9 cellular contexts compared by ENCODE assay signal in genomic region chr9:132673355-132673754, GRCh38. TPM values are rescaled to one million over a fixed set of nuclear protein-coding genes. Genes with fewer than 3 reads are reported as not detected.
A peak's percentile ranks its signal among the peaks of the same experiment; 100 is the strongest.
DNase-seq lines count a peak whose midpoint lies in the region; ATAC-seq and TF ChIP-seq lines count a peak whose summit lies in the region.
"Had no signal": no experiment of that assay in that cellular context is flagged by ENCODE, and none has a peak within 500 bp of the region (broad histone marks: within the 10 kb centered on the region; RNA-seq: fewer than 3 reads in every experiment).

No MANE protein-coding gene starts in this region.

- no peaks in the 10 kb centered on the region for H3K9me3 ChIP-seq in HEK293 (ENCODE audit: control insufficient read depth, insufficient read depth, low read depth, low read length)

- intact Hi-C loops in activated T-helper 2 cell treated with anti-CD3 and anti-CD28 coated beads, Interferon-gamma antibody, Interleukin-2, Interleukin-4, amounts not matched to agents 10 μg/mL and 5 μg/mL and 100 μg/mL, durations not matched to agents 14 hours and 24 hours and 36 hours (cut with micrococcal nuclease) = loop anchor here (2.0 to 5.0 kb wide), 2 partner anchors 95 to 266 kb away; partner anchors contain the start of gene TTF1

- no peak overlapping the region for H3K27ac ChIP-seq in HEK293 (ENCODE audit: extremely low read depth, low read depth, low read length)

- POLR2A ChIA-PET in HEK293 (lab: Yijun Ruan, JAX) = no interaction called here

- peak; percentile 14; the same call in 1 of the 2 replicates for TF ChIP-seq CTCF in HEK293 (tag by site-specific recombination; IDR thresholded peaks at IDR 0.05)

- peaks cover 53% of the 10 kb centered on the region for H3K36me3 Mint-ChIP-seq in activated T-helper 2 cell treated with anti-CD3 and anti-CD28 coated beads, Interferon-gamma antibody, Interleukin-2, Interleukin-4, amounts not matched to agents 10 μg/mL and 5 μg/mL and 100 μg/mL, durations not matched to agents 14 hours and 24 hours and 36 hours (ENCODE audit: low read depth)
- H3K36me3 Mint-ChIP-seq in stimulated activated memory B cell treated with anti-CD40 and anti-IgM and Interleukin-4, amounts not matched to agents 10 μg/mL and 1 μg/mL and 100 μg/mL, for 72 hours = peaks cover 6% of the 10 kb centered on the region

- H3K36me3 ChIP-seq in HEK293 (ENCODE audit: control insufficient read depth in 2 of 2, insufficient read depth in 1 of 2, low read length in 2 of 2) = peaks cover 2 to 20% of the 10 kb centered on the region in 2 experiments; a peak in 1 of 3 replicates

- CTCF ChIA-PET in HEK293 (lab: Yijun Ruan, JAX) = interaction anchor here (0.9 kb wide), 2 partner anchors 15 to 21 kb away, joined by 3 to 5 read pairs; no protein-coding TSS in a partner anchor

- H3K9me3 Mint-ChIP-seq in activated T-helper 2 cell treated with anti-CD3 and anti-CD28 coated beads, Interferon-gamma antibody, Interleukin-2, Interleukin-4, amounts not matched to agents 10 μg/mL and 5 μg/mL and 100 μg/mL, durations not matched to agents 14 hours and 24 hours and 36 hours = no peaks in the 10 kb centered on the region
- H3K9me3 Mint-ChIP-seq in stimulated activated memory B cell treated with anti-CD40 and anti-IgM and Interleukin-4, amounts not matched to agents 10 μg/mL and 1 μg/mL and 100 μg/mL, for 72 hours = no peaks in the 10 kb centered on the region

- peak overlapping the region; percentile 57 for H3K27ac Mint-ChIP-seq in activated T-helper 2 cell treated with anti-CD3 and anti-CD28 coated beads, Interferon-gamma antibody, Interleukin-2, Interleukin-4, amounts not matched to agents 10 μg/mL and 5 μg/mL and 100 μg/mL, durations not matched to agents 14 hours and 24 hours and 36 hours
- no peak overlapping the region for H3K27ac Mint-ChIP-seq in stimulated activated memory B cell treated with anti-CD40 and anti-IgM and Interleukin-4, amounts not matched to agents 10 μg/mL and 1 μg/mL and 100 μg/mL, for 72 hours
- H3K27ac Mint-ChIP-seq: activated CD8-positive, alpha-beta memory T cell treated with anti-CD3 and anti-CD28 coated beads, Interleukin-2, amount 10 ng/mL, durations not matched to agents 7 days and 5 days had no signal

- H3K4me3 Mint-ChIP-seq in activated T-helper 2 cell treated with anti-CD3 and anti-CD28 coated beads, Interferon-gamma antibody, Interleukin-2, Interleukin-4, amounts not matched to agents 10 μg/mL and 5 μg/mL and 100 μg/mL, durations not matched to agents 14 hours and 24 hours and 36 hours (ENCODE audit: low read depth) = peak overlapping the region; percentile 63
- no peak overlapping the region for H3K4me3 Mint-ChIP-seq in stimulated activated memory B cell treated with anti-CD40 and anti-IgM and Interleukin-4, amounts not matched to agents 10 μg/mL and 1 μg/mL and 100 μg/mL, for 72 hours
- H3K4me3 Mint-ChIP-seq: activated CD8-positive, alpha-beta memory T cell treated with anti-CD3 and anti-CD28 coated beads, Interleukin-2, amount 10 ng/mL, durations not matched to agents 7 days and 5 days had no signal

- H3K4me3 ChIP-seq in HEK293 (ENCODE audit: low read depth, low read length) = no peak overlapping the region

- DNase-seq in COLO829 (ENCODE audit: low spot score) (peak; percentile 78), kidney tubule cell (ENCODE audit: low spot score) (peak; percentile 47), superior temporal gyrus (ENCODE audit: extremely low spot score) (no peak)
- DNase-seq in activated T-helper 2 cell treated with anti-CD3 and anti-CD28 coated beads, Interferon-gamma antibody, Interleukin-2, Interleukin-4, amounts not matched to agents 10 μg/mL and 5 μg/mL and 100 μg/mL, durations not matched to agents 14 hours and 24 hours and 36 hours (ENCODE audit: low spot score) = no peak
- DNase-seq: activated CD8-positive, alpha-beta memory T cell treated with anti-CD3 and anti-CD28 coated beads, Interleukin-2, amount 10 ng/mL, durations not matched to agents 7 days and 5 days had no signal

- H3K4me1 Mint-ChIP-seq in activated T-helper 2 cell treated with anti-CD3 and anti-CD28 coated beads, Interferon-gamma antibody, Interleukin-2, Interleukin-4, amounts not matched to agents 10 μg/mL and 5 μg/mL and 100 μg/mL, durations not matched to agents 14 hours and 24 hours and 36 hours (ENCODE audit: low read depth) = peaks cover 36% of the 10 kb centered on the region
- H3K4me1 Mint-ChIP-seq in stimulated activated memory B cell treated with anti-CD40 and anti-IgM and Interleukin-4, amounts not matched to agents 10 μg/mL and 1 μg/mL and 100 μg/mL, for 72 hours = peaks cover 54% of the 10 kb centered on the region

- H3K27me3 Mint-ChIP-seq in activated T-helper 2 cell treated with anti-CD3 and anti-CD28 coated beads, Interferon-gamma antibody, Interleukin-2, Interleukin-4, amounts not matched to agents 10 μg/mL and 5 μg/mL and 100 μg/mL, durations not matched to agents 14 hours and 24 hours and 36 hours (ENCODE audit: low read depth) = no peaks in the 10 kb centered on the region
- H3K27me3 Mint-ChIP-seq in stimulated activated memory B cell treated with anti-CD40 and anti-IgM and Interleukin-4, amounts not matched to agents 10 μg/mL and 1 μg/mL and 100 μg/mL, for 72 hours = no peaks in the 10 kb centered on the region
- H3K27me3 Mint-ChIP-seq: activated CD8-positive, alpha-beta memory T cell treated with anti-CD3 and anti-CD28 coated beads, Interleukin-2, amount 10 ng/mL, durations not matched to agents 7 days and 5 days had no signal

- no peak for ATAC-seq in stimulated activated memory B cell treated with anti-CD40 and anti-IgM and Interleukin-4, amounts not matched to agents 10 μg/mL and 1 μg/mL and 100 μg/mL, for 72 hours
- ATAC-seq in GM19395 (IDR thresholded peaks at IDR 0.05; ENCODE audit: unreplicated experiment) (no peak), GM21576 (IDR thresholded peaks at IDR 0.05; ENCODE audit: unreplicated experiment) (no peak)
- ATAC-seq: activated CD8-positive, alpha-beta memory T cell treated with anti-CD3 and anti-CD28 coated beads, Interleukin-2, amount 10 ng/mL, durations not matched to agents 7 days and 5 days had no signal

- H3K4me1 ChIP-seq in HEK293 (ENCODE audit: control insufficient read depth, insufficient read depth, low read length) = peaks cover 3% of the 10 kb centered on the region; the same call in 1 of the 2 replicates

TF ChIP-seq in HEK293, 187 proteins besides CTCF, POLR2A, EP300 and RAD21:
- no peak for TF ChIP-seq ZNF514 (tag by site-specific recombination; IDR thresholded peaks at IDR 0.05)
- peak; percentile 37; the same call in 1 of the 2 replicates for TF ChIP-seq FEZF1 (tag by site-specific recombination; IDR thresholded peaks at IDR 0.05)

RNA-seq across cellular contexts. Expression of gene GTF3C4, which starts 3.1 kb away (rescaled TPM):
- 17.7 and 17.8 TPM in 2 replicates for total RNA-seq in activated T-helper 2 cell treated with anti-CD3 and anti-CD28 coated beads, Interferon-gamma antibody, Interleukin-2, Interleukin-4, amounts not matched to agents 10 μg/mL and 5 μg/mL and 100 μg/mL, durations not matched to agents 14 hours and 24 hours and 36 hours

RNA-seq across cellular contexts. Expression of gene DDX31, which starts 3.6 kb away (rescaled TPM):
- total RNA-seq in activated T-helper 2 cell treated with anti-CD3 and anti-CD28 coated beads, Interferon-gamma antibody, Interleukin-2, Interleukin-4, amounts not matched to agents 10 μg/mL and 5 μg/mL and 100 μg/mL, durations not matched to agents 14 hours and 24 hours and 36 hours = 24.7 and 25.7 TPM in 2 replicates

Comparison
In these comparisons a context has a peak if more than half of its experiments do, and no peak if none do; other contexts are left out.
1. DNase-seq: peak in COLO829 (single experiment) and kidney tubule cell (single experiment); none in activated T-helper 2 cell treated with anti-CD3 and anti-CD28 coated beads, Interferon-gamma antibody, Interleukin-2, Interleukin-4, amounts not matched to agents 10 μg/mL and 5 μg/mL and 100 μg/mL, durations not matched to agents 14 hours and 24 hours and 36 hours (single experiment) and superior temporal gyrus (single experiment).